ENCODE assay signal across 7 cellular contexts in genomic region chr15:56780326-56780725, GRCh38. TPM values are rescaled to one million over a fixed set of nuclear protein-coding genes. Genes with fewer than 3 reads are reported as not detected.
DNase-seq lines count a peak whose midpoint lies in the region; ATAC-seq, FAIRE-seq and TF ChIP-seq lines count a peak whose summit lies in the region.
"Not testable (repeated sequence)": the region's sequence is repeated elsewhere in the genome, so short reads cannot be mapped to it uniquely, and the experiment has no call there.

No MANE protein-coding gene starts in this region.

- TF ChIP-seq POLR2A in GM12892 (IDR thresholded peaks at IDR 0.05; ENCODE audit: low read depth, low read length): not testable (repeated sequence)

- H2AFZ ChIP-seq in MM.1S (ENCODE audit: low read length): not testable (repeated sequence)

- peak; percentile 44 for FAIRE-seq in GM12892 (lab: Jason Lieb, UNC)

- H3K9ac ChIP-seq in MM.1S (ENCODE audit: low read length): not testable (repeated sequence)

- peaks cover 20% of the 10 kb centered on the region for H3K4me1 Mint-ChIP-seq in T-helper 2 cell treated with Interferon-gamma antibody and Interleukin-4, amounts not matched to agents 5 μg/mL and 100 μg/mL, for 36 hours (ENCODE audit: low read depth)
- H3K4me1 Mint-ChIP-seq in activated CD8-positive, alpha-beta memory T cell treated with anti-CD3 and anti-CD28 coated beads, Interleukin-2, amount 10 ng/mL, durations not matched to agents 7 days and 5 days: peaks cover 27% of the 10 kb centered on the region
- peaks cover 11% of the 10 kb centered on the region for H3K4me1 Mint-ChIP-seq in activated naive CD8-positive, alpha-beta T cell (ENCODE audit: low read depth)
- H3K4me1 Mint-ChIP-seq in memory B cell: peaks cover 11% of the 10 kb centered on the region
- peaks cover 14% of the 10 kb centered on the region for H3K4me1 Mint-ChIP-seq in stimulated activated memory B cell treated with anti-CD40 and anti-IgM and Interleukin-4, amounts not matched to agents 10 μg/mL and 1 μg/mL and 100 μg/mL, for 72 hours

- H3K4me3 ChIP-seq in MM.1S (ENCODE audit: low read length): not testable (repeated sequence)

- TF ChIP-seq CTCF in MM.1S (IDR thresholded peaks at IDR 0.05; ENCODE audit: low read length): not testable (repeated sequence)

- H3K36me3 Mint-ChIP-seq in T-helper 2 cell treated with Interferon-gamma antibody and Interleukin-4, amounts not matched to agents 5 μg/mL and 100 μg/mL, for 36 hours (ENCODE audit: low read depth); activated naive CD8-positive, alpha-beta T cell; memory B cell; stimulated activated memory B cell treated with anti-CD40 and anti-IgM and Interleukin-4, amounts not matched to agents 10 μg/mL and 1 μg/mL and 100 μg/mL, for 72 hours: not testable (repeated sequence)
- peaks cover 12% of the 10 kb centered on the region for H3K36me3 Mint-ChIP-seq in activated CD8-positive, alpha-beta memory T cell treated with anti-CD3 and anti-CD28 coated beads, Interleukin-2, amount 10 ng/mL, durations not matched to agents 7 days and 5 days

- H3K9me3 ChIP-seq in MM.1S (replicated peaks; ENCODE audit: insufficient read depth, low read length): not testable (repeated sequence)

- H4K20me1 ChIP-seq in MM.1S (ENCODE audit: insufficient read depth, low read length): not testable (repeated sequence)

- not testable (repeated sequence) for H3F3A ChIP-seq in MM.1S (ENCODE audit: insufficient read depth, low read length)

- H3K27ac ChIP-seq in MM.1S (ENCODE audit: low read length): peak overlapping the region; percentile 22; the same call in 1 of the 2 replicates

- not testable (repeated sequence) for H3K27me3 Mint-ChIP-seq in T-helper 2 cell treated with Interferon-gamma antibody and Interleukin-4, amounts not matched to agents 5 μg/mL and 100 μg/mL, for 36 hours (ENCODE audit: low read depth); activated CD8-positive, alpha-beta memory T cell treated with anti-CD3 and anti-CD28 coated beads, Interleukin-2, amount 10 ng/mL, durations not matched to agents 7 days and 5 days; activated naive CD8-positive, alpha-beta T cell; memory B cell; stimulated activated memory B cell treated with anti-CD40 and anti-IgM and Interleukin-4, amounts not matched to agents 10 μg/mL and 1 μg/mL and 100 μg/mL, for 72 hours

- peak overlapping the region; percentile 58 for H3K27ac Mint-ChIP-seq in T-helper 2 cell treated with Interferon-gamma antibody and Interleukin-4, amounts not matched to agents 5 μg/mL and 100 μg/mL, for 36 hours
- peak overlapping the region; percentile 52 for H3K27ac Mint-ChIP-seq in activated CD8-positive, alpha-beta memory T cell treated with anti-CD3 and anti-CD28 coated beads, Interleukin-2, amount 10 ng/mL, durations not matched to agents 7 days and 5 days
- not testable (repeated sequence) for H3K27ac Mint-ChIP-seq in activated naive CD8-positive, alpha-beta T cell; memory B cell; stimulated activated memory B cell treated with anti-CD40 and anti-IgM and Interleukin-4, amounts not matched to agents 10 μg/mL and 1 μg/mL and 100 μg/mL, for 72 hours

- H3K9me3 Mint-ChIP-seq in T-helper 2 cell treated with Interferon-gamma antibody and Interleukin-4, amounts not matched to agents 5 μg/mL and 100 μg/mL, for 36 hours: peaks cover 24% of the 10 kb centered on the region
- not testable (repeated sequence) for H3K9me3 Mint-ChIP-seq in activated CD8-positive, alpha-beta memory T cell treated with anti-CD3 and anti-CD28 coated beads, Interleukin-2, amount 10 ng/mL, durations not matched to agents 7 days and 5 days (ENCODE audit: low read depth); memory B cell; stimulated activated memory B cell treated with anti-CD40 and anti-IgM and Interleukin-4, amounts not matched to agents 10 μg/mL and 1 μg/mL and 100 μg/mL, for 72 hours
- peaks cover 16% of the 10 kb centered on the region for H3K9me3 Mint-ChIP-seq in activated naive CD8-positive, alpha-beta T cell (ENCODE audit: low read depth)

- CTCF ChIA-PET in activated CD8-positive, alpha-beta memory T cell treated with anti-CD3 and anti-CD28 coated beads, Interleukin-2, amount 10 ng/mL, durations not matched to agents 7 days and 5 days (lab: Charles Lee): interaction anchor here (1.0 kb wide), 1 partner anchor 10 kb away, joined by 3 read pairs; no protein-coding TSS in a partner anchor

- not testable (repeated sequence) for DNase-seq in GM12892 (ENCODE audit: insufficient read length); memory B cell (ENCODE audit: low spot score in 2 of 2)
- DNase-seq in MM.1S: peak; percentile 66
- DNase-seq in T-helper 2 cell treated with Interferon-gamma antibody and Interleukin-4, amounts not matched to agents 5 μg/mL and 100 μg/mL, for 36 hours (ENCODE audit: low spot score): peak; percentile 39
- peak; percentile 77 for DNase-seq in activated CD8-positive, alpha-beta memory T cell treated with anti-CD3 and anti-CD28 coated beads, Interleukin-2, amount 10 ng/mL, durations not matched to agents 7 days and 5 days

- H3K36me3 ChIP-seq in MM.1S (replicated peaks; ENCODE audit: insufficient read depth, low read length): not testable (repeated sequence)

- ATAC-seq in activated CD8-positive, alpha-beta memory T cell treated with anti-CD3 and anti-CD28 coated beads, Interleukin-2, amount 10 ng/mL, durations not matched to agents 7 days and 5 days: peak; percentile 72
- ATAC-seq in memory B cell (ENCODE audit: low read depth): peak; percentile 85
- peak; percentile 51 for ATAC-seq in stimulated activated memory B cell treated with anti-CD40 and anti-IgM and Interleukin-4, amounts not matched to agents 10 μg/mL and 1 μg/mL and 100 μg/mL, for 72 hours

- not testable (repeated sequence) for H3K9me2 ChIP-seq in MM.1S (replicated peaks; ENCODE audit: insufficient read depth, low read length)

- not testable (repeated sequence) for H3K4me2 ChIP-seq in MM.1S (ENCODE audit: low read depth, low read length)

- H3K79me2 ChIP-seq in MM.1S (ENCODE audit: low read length): not testable (repeated sequence)

- H3K27me3 ChIP-seq in MM.1S (replicated peaks; ENCODE audit: insufficient read depth, low read length): not testable (repeated sequence)

- peaks cover 10% of the 10 kb centered on the region for H3K4me1 ChIP-seq in MM.1S (ENCODE audit: low read length)

- H3K4me3 Mint-ChIP-seq in T-helper 2 cell treated with Interferon-gamma antibody and Interleukin-4, amounts not matched to agents 5 μg/mL and 100 μg/mL, for 36 hours: peak overlapping the region; percentile 30
- peak overlapping the region; percentile 7 for H3K4me3 Mint-ChIP-seq in activated CD8-positive, alpha-beta memory T cell treated with anti-CD3 and anti-CD28 coated beads, Interleukin-2, amount 10 ng/mL, durations not matched to agents 7 days and 5 days
- H3K4me3 Mint-ChIP-seq in activated naive CD8-positive, alpha-beta T cell: peak overlapping the region; percentile 25
- peak overlapping the region; percentile 46 for H3K4me3 Mint-ChIP-seq in memory B cell
- H3K4me3 Mint-ChIP-seq in stimulated activated memory B cell treated with anti-CD40 and anti-IgM and Interleukin-4, amounts not matched to agents 10 μg/mL and 1 μg/mL and 100 μg/mL, for 72 hours: peak overlapping the region; percentile 42

RNA-seq across cellular contexts. Expression of gene ZNF280D, which starts 47.0 kb away (rescaled TPM):
- polyA plus RNA-seq in GM12892 (2012; ENCODE audit: missing spikeins): 16.6 TPM
- 10 to 100 TPM; 20.0 to 22.2 TPM for total RNA-seq in activated CD8-positive, alpha-beta memory T cell treated with anti-CD3 and anti-CD28 coated beads, Interleukin-2, amount 10 ng/mL, durations not matched to agents 7 days and 5 days
